21 cellular contexts compared by ENCODE assay signal in the genomic region with DNA sequence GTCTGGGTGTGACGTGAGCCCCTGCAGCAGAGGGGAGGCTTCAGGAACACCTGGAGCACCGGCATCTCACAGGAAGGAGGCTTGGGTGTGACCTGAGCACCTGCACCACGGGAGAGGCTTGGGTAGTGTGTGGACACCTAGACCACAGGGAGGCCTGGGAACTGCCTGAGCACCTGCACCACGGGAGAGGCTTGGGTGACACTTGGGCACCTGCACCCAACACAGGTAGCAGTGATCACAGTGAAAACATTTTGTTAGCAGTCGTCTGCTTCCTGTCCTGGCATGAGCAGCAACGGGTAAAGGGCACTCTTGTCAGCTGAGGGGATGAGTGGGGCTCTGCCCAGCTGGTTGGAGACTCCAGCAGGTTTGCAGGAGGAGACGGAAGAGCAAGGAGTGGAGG. TPM values are rescaled to one million over a fixed set of nuclear protein-coding genes. Genes with fewer than 3 reads are reported as not detected.
DNase-seq lines count a peak whose midpoint lies in the region; ATAC-seq and TF ChIP-seq lines count a peak whose summit lies in the region.
"Had no signal": no experiment of that assay in that cellular context is flagged by ENCODE, and none has a peak within 500 bp of the region (broad histone marks: within the 10 kb centered on the region; RNA-seq: fewer than 3 reads in every experiment).

No MANE protein-coding gene starts in this region.

- H2AFZ ChIP-seq in trophoblast cell (ENCODE audit: insufficient read depth, low read length, poor library complexity), result no peak overlapping the region

- H3K27ac Mint-ChIP-seq in T-helper 17 cell, result peak overlapping the region; percentile 54
- H3K27ac Mint-ChIP-seq: CD8-positive, alpha-beta memory T cell had no signal

- TF ChIP-seq POLR2A in testis (IDR thresholded peaks at IDR 0.05), result no peak

- H3K4me1 ChIP-seq in upper lobe of right lung (no peaks in the 10 kb centered on the region), trophoblast cell (ENCODE audit: control insufficient read depth in 1 of 2, insufficient read depth in 2 of 2, low read length in 2 of 2) (peaks cover 0 to under 1% of the 10 kb centered on the region in 2 experiments), testis (no peaks in the 10 kb centered on the region)

- no peaks in the 10 kb centered on the region for H3K4me1 Mint-ChIP-seq in T-helper 17 cell

- WGBS in trophoblast cell (ENCODE audit: extremely low coverage, insufficient coverage, insufficient read length), result no CpG with 5 or more reads among the region's 7 CpGs
- WGBS in testis, 2 donors, result 73 to 84% methylated on average over 6 to 7 of the region's 7 CpGs

- no peak overlapping the region for H3K23ac ChIP-seq in trophoblast cell (ENCODE audit: low read length)

- H3K9me3 ChIP-seq in T-helper 17 cell (ENCODE audit: control insufficient read depth, low read length, poor library complexity, severe bottlenecking) (no peaks in the 10 kb centered on the region), upper lobe of right lung (no peaks in the 10 kb centered on the region), trophoblast cell (ENCODE audit: insufficient read depth, low read depth, low read length) (peaks cover 3% of the 10 kb centered on the region), testis (no peaks in the 10 kb centered on the region)

- no peak overlapping the region for H3K4ac ChIP-seq in trophoblast cell (ENCODE audit: low read depth, low read length)

- no peak overlapping the region for H2AK5ac ChIP-seq in trophoblast cell (ENCODE audit: low read length)

- no peak overlapping the region for H2BK120ac ChIP-seq in trophoblast cell (ENCODE audit: insufficient read depth, low read length, poor library complexity)

- peaks cover 7% of the 10 kb centered on the region for H3K27me3 Mint-ChIP-seq in T-helper 17 cell

- no peak overlapping the region for H2BK5ac ChIP-seq in trophoblast cell (ENCODE audit: low read depth, low read length, poor library complexity)

- H3K79me2 ChIP-seq in trophoblast cell (ENCODE audit: control insufficient read depth, insufficient read depth, low read length, poor library complexity), result no peaks in the 10 kb centered on the region

- no peaks in the 10 kb centered on the region for H3K36me3 ChIP-seq in upper lobe of right lung
- H3K36me3 ChIP-seq in trophoblast cell (ENCODE audit: control insufficient read depth in 1 of 2, insufficient read depth in 2 of 2, low read length in 2 of 2), result no peaks in the 10 kb centered on the region
- H3K36me3 ChIP-seq in testis (ENCODE audit: low read depth, missing control alignments), result no peaks in the 10 kb centered on the region

- H3K27ac ChIP-seq in upper lobe of right lung (no peak overlapping the region), trophoblast cell (ENCODE audit: low read depth, low read length) (no peak overlapping the region), testis (no peak overlapping the region)
- H3K27ac ChIP-seq: C4-2B had no signal

- H3K4me3 ChIP-seq in upper lobe of right lung (no peak overlapping the region), trophoblast cell (ENCODE audit: low read depth, low read length) (no peak overlapping the region), testis (no peak overlapping the region)

- TF ChIP-seq CTCF in upper lobe of right lung (IDR thresholded peaks at IDR 0.05) (no peak), testis (IDR thresholded peaks at IDR 0.05) (no peak)

- H3K4me2 ChIP-seq in trophoblast cell (ENCODE audit: low read length), result no peak overlapping the region

- H3K36me3 Mint-ChIP-seq in T-helper 17 cell (ENCODE audit: low read depth), result no peaks in the 10 kb centered on the region
- H3K36me3 Mint-ChIP-seq: CD8-positive, alpha-beta memory T cell had no signal

- H3K27me3 ChIP-seq in upper lobe of right lung, result no peaks in the 10 kb centered on the region
- H3K27me3 ChIP-seq in trophoblast cell (ENCODE audit: insufficient read depth, low read length), result no peaks in the 10 kb centered on the region
- H3K27me3 ChIP-seq in testis, result no peaks in the 10 kb centered on the region

- H3K18ac ChIP-seq in trophoblast cell (ENCODE audit: low read length), result no peak overlapping the region

- H3K9ac ChIP-seq in trophoblast cell (ENCODE audit: low read length), result no peak overlapping the region

- H4K12ac ChIP-seq in trophoblast cell (ENCODE audit: low read depth, low read length), result no peak overlapping the region

- DNase-seq in NCI-H146 (lab: John Stamatoyannopoulos, UW), result peak; percentile 78
- DNase-seq in NCI-H146 treated with DMSO at 0.1 percent for 48 hours (lab: John Stamatoyannopoulos, UW; ENCODE audit: unreplicated experiment), result no peak
- no peak for DNase-seq in T-helper 17 cell
- peak; percentile 72 for DNase-seq in mesenteric fat pad (ENCODE audit: low spot score)
- DNase-seq in upper lobe of right lung, result no peak
- DNase-seq in trophoblast cell, result no peak
- DNase-seq in testis, result no peak
- DNase-seq in activated CD8-positive, alpha-beta memory T cell treated with anti-CD3 and anti-CD28 coated beads, Interleukin-2, amount 50 U/mL, for 48 hours, result no peak
- DNase-seq: 8988T; CD8-positive, alpha-beta memory T cell; DMS79; Kasumi-1; NCI-H187 treated with DMSO at 0.1 percent for 48 hours; NCI-H2171; NCI-H345; NCI-H524; NCI-H82; PC-3; SHP77 had no signal

- H4K91ac ChIP-seq in trophoblast cell (ENCODE audit: low read depth, low read length), result no peak overlapping the region

- no peak overlapping the region for H4K8ac ChIP-seq in trophoblast cell (ENCODE audit: low read depth, low read length)

- intact Hi-C loops in upper lobe of right lung (cut with DNase I) (no loop called here), testis (cut with DNase I; ENCODE audit: low total_unique reads) (no loop called here)

- no peak overlapping the region for H2BK12ac ChIP-seq in trophoblast cell (ENCODE audit: low read length)

- no peak overlapping the region for H3K4me3 Mint-ChIP-seq in T-helper 17 cell
- H3K4me3 Mint-ChIP-seq: CD8-positive, alpha-beta memory T cell had no signal

- H3K14ac ChIP-seq in trophoblast cell (ENCODE audit: low read length), result no peak overlapping the region

- ATAC-seq in T-helper 17 cell (no peak), upper lobe of right lung (peak; percentile 44)
- ATAC-seq: PC-3 had no signal

- H3K79me1 ChIP-seq in trophoblast cell (ENCODE audit: low read length), result no peaks in the 10 kb centered on the region

RNA-seq across cellular contexts. Expression of gene LRRC3, which starts 22.4 kb away (rescaled TPM):
- total RNA-seq in T-helper 17 cell (1 to 10 TPM in 1 of 2 donors, under 1 TPM in 1; 0.85 to 1.0 TPM), mesenteric fat pad (3.8 TPM), upper lobe of right lung (3.6 TPM), testis (10 to 100 TPM in 1 of 2 donors, 1 to 10 TPM in 1; 8.3 to 11.8 TPM)
- 4.8 and 5.0 TPM in 2 replicates for polyA plus RNA-seq in trophoblast cell (2013)
- 4.9 TPM for polyA plus RNA-seq in testis (ENCODE audit: insufficient read depth, low read depth, low replicate concordance)
- total RNA-seq: MCF 10A had no signal

Comparison
In these comparisons a context has a peak if more than half of its experiments do, and no peak if none do; other contexts are left out.
1. DNase-seq: peak in NCI-H146 (single experiment) and mesenteric fat pad (single experiment); none in NCI-H146 treated with DMSO at 0.1 percent for 48 hours (single experiment), T-helper 17 cell (0 of 3), upper lobe of right lung (single experiment), trophoblast cell (0 of 2), testis (single experiment) and activated CD8-positive, alpha-beta memory T cell treated with anti-CD3 and anti-CD28 coated beads, Interleukin-2, amount 50 U/mL, for 48 hours (single experiment).